Comparison of ENCODE assay signal across 19 cellular contexts in genomic region chr1:45922813-45923212, GRCh38.
DNase-seq lines count a peak whose midpoint lies in the region; ATAC-seq and TF ChIP-seq lines count a peak whose summit lies in the region.
"Had no signal": no experiment of that assay in that cellular context is flagged by ENCODE, and none has a peak within 500 bp of the region (broad histone marks: within the 10 kb centered on the region; RNA-seq: fewer than 3 reads in every experiment).

No MANE protein-coding gene starts in this region.

- TF ChIP-seq POLR2A in adrenal gland (IDR thresholded peaks at IDR 0.05) (no peak), gastroesophageal sphincter (IDR thresholded peaks at IDR 0.05) (no peak)

- no peaks in the 10 kb centered on the region for H3K36me3 Mint-ChIP-seq in natural killer cell treated with Interleukin-12 subunit alpha and Interleukin-12 subunit beta and Interleukin-15 and Interleukin-18, amount 100 ng/mL, for 72 hours
- H3K36me3 Mint-ChIP-seq: CD4-positive, alpha-beta memory T cell had no signal

- intact Hi-C loops in Right ventricle myocardium inferior (cut with DNase I): no loop called here
- intact Hi-C loops in cardiac septum (cut with DNase I): loop anchor here (1.0 kb wide), 1 partner anchor 10 kb away; no protein-coding TSS in a partner anchor
- intact Hi-C loops in left ventricle myocardium superior (cut with micrococcal nuclease): no loop called here
- intact Hi-C loops in adrenal gland (cut with DNase I): no loop called here

- no peaks in the 10 kb centered on the region for H3K9me3 Mint-ChIP-seq in natural killer cell treated with Interleukin-12 subunit alpha and Interleukin-12 subunit beta and Interleukin-15 and Interleukin-18, amount 100 ng/mL, for 72 hours
- H3K9me3 Mint-ChIP-seq: CD4-positive, alpha-beta memory T cell had no signal

- H3K4me1 Mint-ChIP-seq in natural killer cell treated with Interleukin-12 subunit alpha and Interleukin-12 subunit beta and Interleukin-15 and Interleukin-18, amount 100 ng/mL, for 72 hours (ENCODE audit: low read depth in 2 of 2): peaks cover 21 to 23% of the 10 kb centered on the region in 2 donors
- H3K4me1 Mint-ChIP-seq: CD4-positive, alpha-beta memory T cell had no signal

- DNase-seq in Right ventricle myocardium inferior (ENCODE audit: missing footprints) (no peak), cardiac septum (ENCODE audit: low spot score) (no peak), left ventricle myocardium superior (no peak), OCI-M2 (lab: John Stamatoyannopoulos, UW; ENCODE audit: unreplicated experiment) (no peak), adrenal gland (no peak), A172 (ENCODE audit: low spot score) (no peak)
- DNase-seq in natural killer cell treated with Interleukin-12 subunit alpha and Interleukin-12 subunit beta and Interleukin-15 and Interleukin-18, amount 100 ng/mL, for 72 hours (ENCODE audit: low spot score): no peak
- DNase-seq: Calu3; CD4-positive, alpha-beta memory T cell; DMS79; MG63; NCI-H1092; NCI-H2081 treated with DMSO at 0.1 percent for 48 hours; NCI-H510A treated with DMSO at 0.1 percent for 48 hours; Peyer's patch; SHP77 had no signal

- no peaks in the 10 kb centered on the region for H3K4me1 ChIP-seq in adrenal gland (replicated peaks in 1 of 2)
- H3K4me1 ChIP-seq in gastroesophageal sphincter: peaks cover 0 to 17% (median 0%) of the 10 kb centered on the region in 3 donors

- no peaks in the 10 kb centered on the region for H3K27me3 Mint-ChIP-seq in natural killer cell treated with Interleukin-12 subunit alpha and Interleukin-12 subunit beta and Interleukin-15 and Interleukin-18, amount 100 ng/mL, for 72 hours
- H3K27me3 Mint-ChIP-seq: CD4-positive, alpha-beta memory T cell had no signal

- H3K4me3 ChIP-seq in adrenal gland: no peak overlapping the region
- H3K4me3 ChIP-seq in gastroesophageal sphincter: no peak overlapping the region
- H3K4me3 ChIP-seq: MG63, Peyer's patch had no signal

- no peak overlapping the region for H3K4me3 Mint-ChIP-seq in natural killer cell treated with Interleukin-12 subunit alpha and Interleukin-12 subunit beta and Interleukin-15 and Interleukin-18, amount 100 ng/mL, for 72 hours
- H3K4me3 Mint-ChIP-seq: CD4-positive, alpha-beta memory T cell had no signal

- no peak overlapping the region for H3K27ac ChIP-seq in adrenal gland
- no peak overlapping the region for H3K27ac ChIP-seq in gastroesophageal sphincter
- H3K27ac ChIP-seq: 22Rv1, Peyer's patch had no signal

- peak; percentile 11 for ATAC-seq in Right ventricle myocardium inferior
- ATAC-seq in left ventricle myocardium superior: peak; percentile 13
- ATAC-seq in natural killer cell treated with Interleukin-12 subunit alpha and Interleukin-12 subunit beta and Interleukin-15 and Interleukin-18, amount 100 ng/mL, for 72 hours: peak; percentile 11 to 43
- no peak for ATAC-seq in gastroesophageal sphincter
- ATAC-seq: HCT116 had no signal

- peak overlapping the region in 1 of 2 donors; percentile 56 for H3K27ac Mint-ChIP-seq in natural killer cell treated with Interleukin-12 subunit alpha and Interleukin-12 subunit beta and Interleukin-15 and Interleukin-18, amount 100 ng/mL, for 72 hours
- H3K27ac Mint-ChIP-seq: CD4-positive, alpha-beta memory T cell had no signal

- H3K36me3 ChIP-seq in adrenal gland (replicated peaks in 1 of 2) (no peaks in the 10 kb centered on the region), gastroesophageal sphincter (no peaks in the 10 kb centered on the region)
- H3K36me3 ChIP-seq: MG63 had no signal

- no peaks in the 10 kb centered on the region for H3K9me3 ChIP-seq in adrenal gland (replicated peaks in 1 of 3)
- no peaks in the 10 kb centered on the region for H3K9me3 ChIP-seq in gastroesophageal sphincter
- H3K9me3 ChIP-seq: MG63, Peyer's patch had no signal

- H3K27me3 ChIP-seq in adrenal gland: no peaks in the 10 kb centered on the region
- H3K27me3 ChIP-seq in gastroesophageal sphincter: no peaks in the 10 kb centered on the region
- H3K27me3 ChIP-seq: MG63, Peyer's patch had no signal

- 92 to 96% (median 95%) methylated on average over 2 to 8 of the region's 8 CpGs; no CpG with 5 or more reads in 1 of the 4 donors for WGBS in adrenal gland, 4 donors
- WGBS in gastroesophageal sphincter (ENCODE audit: low coverage in 1 of 2), 2 donors: 100% methylated on average over 1 to 3 of the region's 8 CpGs

- no peak for TF ChIP-seq EP300 in gastroesophageal sphincter (IDR thresholded peaks at IDR 0.05)

- TF ChIP-seq CTCF in adrenal gland (IDR thresholded peaks at IDR 0.05) (no peak), gastroesophageal sphincter (IDR thresholded peaks at IDR 0.05) (no peak)
